18 cellular contexts compared by ENCODE assay signal in genomic region chr17:79513805-79514535, GRCh38.
"Had no signal": no experiment of that assay in that cellular context is flagged by ENCODE, and none has a peak within 500 bp of the region (broad histone marks: within the 10 kb centered on the region; RNA-seq: fewer than 3 reads in every experiment).

No MANE protein-coding gene starts in this region.

- H3K9me3 ChIP-seq: lower lobe of right lung, pancreas, sigmoid colon, suprapubic skin, upper lobe of left lung had no signal

- H3K4me1 ChIP-seq: lower lobe of right lung, pancreas, suprapubic skin, upper lobe of left lung had no signal

- H3K27ac Mint-ChIP-seq: activated CD4-positive, alpha-beta T cell treated with anti-CD3 and anti-CD28 coated beads, Interleukin-2, amount 10 ng/mL, durations not matched to agents 7 days and 5 days; activated T-helper 17 cell treated with anti-CD3 and anti-CD28 coated beads, Interleukin-2, amount 50 U/mL, for 72 hours; dendritic cell treated with granulocyte-macrophage colony-stimulating factor and Interleukin-4, amounts not matched to agents 40 ng/mL and 50 ng/mL, for 4 days; effector memory CD8-positive, alpha-beta T cell; immature natural killer cell; stimulated activated naive CD8-positive, alpha-beta T cell treated with anti-CD3 and anti-CD28 coated beads, Interleukin-15, Interleukin-2, amounts not matched to agents 100 ng/mL and 50 ng/mL, for 24 hours had no signal

- H3K4me3 ChIP-seq: lower lobe of right lung, pancreas, sigmoid colon, spleen, suprapubic skin, upper lobe of left lung had no signal

- H3K4me3 Mint-ChIP-seq: activated CD4-positive, alpha-beta T cell treated with anti-CD3 and anti-CD28 coated beads, Interleukin-2, amount 10 ng/mL, durations not matched to agents 7 days and 5 days; activated T-helper 17 cell treated with anti-CD3 and anti-CD28 coated beads, Interleukin-2, amount 50 U/mL, for 72 hours; dendritic cell treated with granulocyte-macrophage colony-stimulating factor and Interleukin-4, amounts not matched to agents 40 ng/mL and 50 ng/mL, for 4 days; effector memory CD8-positive, alpha-beta T cell; immature natural killer cell; stimulated activated naive CD8-positive, alpha-beta T cell treated with anti-CD3 and anti-CD28 coated beads, Interleukin-15, Interleukin-2, amounts not matched to agents 100 ng/mL and 50 ng/mL, for 24 hours had no signal

- ATAC-seq: activated T-helper 17 cell treated with anti-CD3 and anti-CD28 coated beads, Interleukin-2, amount 50 U/mL, for 72 hours; effector memory CD8-positive, alpha-beta T cell; lower lobe of right lung; pancreas had no signal

- H3K27ac ChIP-seq: lower lobe of right lung, pancreas, sigmoid colon, spleen, suprapubic skin, upper lobe of left lung had no signal

- H3K36me3 ChIP-seq: lower lobe of right lung, pancreas, spleen, suprapubic skin, upper lobe of left lung had no signal

- DNase-seq: activated CD4-positive, alpha-beta T cell treated with anti-CD3 and anti-CD28 coated beads, Interleukin-2, amount 10 ng/mL, durations not matched to agents 7 days and 5 days; activated naive CD4-positive, alpha-beta T cell treated with Interleukin-2 at 50 U/mL for 16 hours; activated T-cell treated with anti-CD3 and anti-CD28 coated beads for 4 hours; aorta; cerebellar nuclear complex; effector memory CD8-positive, alpha-beta T cell; foreskin melanocyte; immature natural killer cell; lower lobe of right lung; midbrain; sigmoid colon; spleen; upper lobe of left lung had no signal

- H3K36me3 Mint-ChIP-seq: immature natural killer cell had no signal

- FAIRE-seq: pancreas had no signal

- H3K27me3 ChIP-seq: pancreas, sigmoid colon, upper lobe of left lung had no signal

- H3K4me1 Mint-ChIP-seq: activated CD4-positive, alpha-beta T cell treated with anti-CD3 and anti-CD28 coated beads, Interleukin-2, amount 10 ng/mL, durations not matched to agents 7 days and 5 days; activated T-helper 17 cell treated with anti-CD3 and anti-CD28 coated beads, Interleukin-2, amount 50 U/mL, for 72 hours had no signal

- H3K9me3 Mint-ChIP-seq: activated T-helper 17 cell treated with anti-CD3 and anti-CD28 coated beads, Interleukin-2, amount 50 U/mL, for 72 hours; effector memory CD8-positive, alpha-beta T cell; stimulated activated naive CD8-positive, alpha-beta T cell treated with anti-CD3 and anti-CD28 coated beads, Interleukin-15, Interleukin-2, amounts not matched to agents 100 ng/mL and 50 ng/mL, for 24 hours had no signal
